Comparison of ENCODE assay signal across 18 cellular contexts in genomic region chr2:10517351-10518043, GRCh38.
"Had no signal": no experiment of that assay in that cellular context is flagged by ENCODE, and none has a peak within 500 bp of the region (broad histone marks: within the 10 kb centered on the region; RNA-seq: fewer than 3 reads in every experiment).

No MANE protein-coding gene starts in this region.

- DNase-seq: activated B cell treated with CpG ODN at 0.5 μM for 24 hours; activated CD4-positive, alpha-beta memory T cell treated with anti-CD3 and anti-CD28 coated beads, Interleukin-2, amount 10 ng/mL, durations not matched to agents 7 days and 5 days; activated CD4-positive, alpha-beta T cell treated with anti-CD3 and anti-CD28 coated beads for 48 hours; activated CD8-positive, alpha-beta memory T cell treated with anti-CD3 and anti-CD28 coated beads, Interleukin-2, amount 50 U/mL, for 4 hours; activated naive CD4-positive, alpha-beta T cell treated with Interleukin-2 at 50 U/mL for 16 hours; activated naive CD8-positive, alpha-beta T cell treated with anti-CD3 and anti-CD28 coated beads, Interleukin-2, amount 10 ng/mL, durations not matched to agents 7 days and 5 days; amygdala; dermis blood vessel endothelial cell; effector memory CD4-positive, alpha-beta T cell; naive B cell; stimulated activated CD4-positive, alpha-beta T cell treated with anti-CD3 and anti-CD28 coated beads, Interleukin-4, amount 100 ng/mL, for 4 hours; T-helper 1 cell; T-helper 9 cell had no signal

- H3K4me1 ChIP-seq: prostate gland, right atrium auricular region had no signal

- H3K36me3 ChIP-seq: cardiac muscle cell, prostate gland, right atrium auricular region, thoracic aorta had no signal

- H3K27ac ChIP-seq: cardiac muscle cell, prostate gland, right atrium auricular region, thoracic aorta had no signal

- H3K27me3 ChIP-seq: cardiac muscle cell, right atrium auricular region had no signal

- ATAC-seq: stimulated activated memory B cell treated with anti-CD40 and anti-IgM and Interleukin-4, amounts not matched to agents 10 μg/mL and 1 μg/mL and 100 μg/mL, for 72 hours had no signal

- H3K9me3 ChIP-seq: prostate gland had no signal

- H3K4me3 ChIP-seq: cardiac muscle cell, prostate gland, right atrium auricular region, thoracic aorta had no signal
